ENCODE assay signal across 23 cellular contexts in genomic region chr17:34167359-34167758, GRCh38.
A peak's percentile ranks its signal among the peaks of the same experiment; 100 is the strongest.
DNase-seq lines count a peak whose midpoint lies in the region; ATAC-seq and TF ChIP-seq lines count a peak whose summit lies in the region.
"Had no signal": no experiment of that assay in that cellular context is flagged by ENCODE, and none has a peak within 500 bp of the region (broad histone marks: within the 10 kb centered on the region; RNA-seq: fewer than 3 reads in every experiment).

No MANE protein-coding gene starts in this region.

- intact Hi-C loops in body of pancreas (cut with DNase I) (no loop called here), psoas muscle (cut with DNase I) (no loop called here)

- H3K27ac ChIP-seq in body of pancreas (no peak overlapping the region), psoas muscle (peak overlapping the region; percentile 38), Peyer's patch (no peak overlapping the region)
- H3K27ac ChIP-seq: sigmoid colon, upper lobe of left lung, WERI-Rb-1 had no signal

- H3K9me3 ChIP-seq in body of pancreas (peaks cover 0 to 1% (median 0%) of the 10 kb centered on the region in 3 donors), psoas muscle (no peaks in the 10 kb centered on the region), Peyer's patch (no peaks in the 10 kb centered on the region)
- H3K9me3 ChIP-seq: sigmoid colon, upper lobe of left lung had no signal

- 10 to 12% methylated on average over 5 of the region's 5 CpGs for WGBS in body of pancreas, 2 donors
- 17 to 27% (median 20%) methylated on average over 5 of the region's 5 CpGs for WGBS in psoas muscle, 3 donors

- H3K27me3 ChIP-seq in body of pancreas (no peaks in the 10 kb centered on the region), psoas muscle (ENCODE audit: insufficient read depth in 3 of 3, low read length in 2 of 3) (no peaks in the 10 kb centered on the region), Peyer's patch (no peaks in the 10 kb centered on the region)
- H3K27me3 ChIP-seq: upper lobe of left lung had no signal

- no peak overlapping the region for H3K4me3 ChIP-seq in body of pancreas
- no peak overlapping the region for H3K4me3 ChIP-seq in psoas muscle
- H3K4me3 ChIP-seq in Peyer's patch: no peak overlapping the region
- H3K4me3 ChIP-seq: GM23338, sigmoid colon, upper lobe of left lung had no signal

- peaks cover 10% of the 10 kb centered on the region for H3K4me1 ChIP-seq in body of pancreas
- H3K4me1 ChIP-seq in psoas muscle: peaks cover 12% of the 10 kb centered on the region
- H3K4me1 ChIP-seq in Peyer's patch: no peaks in the 10 kb centered on the region
- H3K4me1 ChIP-seq: upper lobe of left lung had no signal

- TF ChIP-seq CTCF in body of pancreas (IDR thresholded peaks at IDR 0.05) (no peak), psoas muscle (IDR thresholded peaks at IDR 0.05) (no peak), Peyer's patch (IDR thresholded peaks at IDR 0.05) (no peak)

- ATAC-seq in body of pancreas (no peak), psoas muscle (peak; percentile 64 to 88 (median 83)), HG03095 (IDR thresholded peaks at IDR 0.05; ENCODE audit: unreplicated experiment) (no peak)
- ATAC-seq: activated T-helper 17 cell treated with anti-CD3 and anti-CD28 coated beads, Interleukin-2, amount 50 U/mL, for 72 hours; GM23338; SK-N-SH treated with all-trans-retinoic acid at 6 μM for 48 hours had no signal

- TF ChIP-seq POLR2A in body of pancreas (IDR thresholded peaks at IDR 0.05) (no peak), Peyer's patch (IDR thresholded peaks at IDR 0.05) (no peak)

- DNase-seq in NCI-H345 (lab: John Stamatoyannopoulos, UW): peak; percentile 60
- no peak for DNase-seq in NCI-H345 treated with DMSO at 0.1 percent for 48 hours (lab: John Stamatoyannopoulos, UW; ENCODE audit: unreplicated experiment)
- peak; percentile 52 for DNase-seq in NCI-H2029 (lab: John Stamatoyannopoulos, UW)
- peak; percentile 18 to 68 (median 35) for DNase-seq in body of pancreas
- no peak for DNase-seq in psoas muscle
- no peak for DNase-seq in activated CD8-positive, alpha-beta memory T cell treated with anti-CD3 and anti-CD28 coated beads, Interleukin-2, amount 50 U/mL, for 48 hours
- DNase-seq in Peyer's patch: no peak
- DNase-seq: activated CD4-positive, alpha-beta T cell treated with anti-CD3 and anti-CD28 coated beads, Interleukin-2, amount 50 U/mL, for 1 hour; activated naive CD8-positive, alpha-beta T cell treated with anti-CD3 and anti-CD28 coated beads for 36 hours; effector CD8-positive, alpha-beta T cell; erythroblast; kidney glomerular epithelial cell; naive B cell; NCI-H1092; NCI-H2227 treated with DMSO at 0.1 percent for 48 hours; RPMI8226; sigmoid colon; WERI-Rb-1 had no signal

- H3K36me3 ChIP-seq in body of pancreas (replicated peaks in 1 of 2; ENCODE audit: insufficient read depth in 1 of 2, low read depth in 2 of 2) (no peaks in the 10 kb centered on the region), psoas muscle (ENCODE audit: insufficient read depth in 1 of 2, low read depth in 1 of 2) (no peaks in the 10 kb centered on the region), Peyer's patch (no peaks in the 10 kb centered on the region)
- H3K36me3 ChIP-seq: sigmoid colon, upper lobe of left lung, WERI-Rb-1 had no signal

Comparison
In these comparisons a context has a peak if more than half of its experiments do, and no peak if none do; other contexts are left out.
1. DNase-seq: peak in NCI-H345 (single experiment), NCI-H2029 (single experiment) and body of pancreas (4 of 4); none in NCI-H345 treated with DMSO at 0.1 percent for 48 hours (single experiment), psoas muscle (0 of 2), activated CD8-positive, alpha-beta memory T cell treated with anti-CD3 and anti-CD28 coated beads, Interleukin-2, amount 50 U/mL, for 48 hours (single experiment) and Peyer's patch (0 of 3).
2. ATAC-seq: peak in psoas muscle (4 of 4); none in body of pancreas (single experiment) and HG03095 (single experiment).